ENCODE assay signal across 9 cellular contexts in genomic region chr2:200861617-200862016, GRCh38. TPM values are rescaled to one million over a fixed set of nuclear protein-coding genes. Genes with fewer than 3 reads are reported as not detected.
A peak's percentile ranks its signal among the peaks of the same experiment; 100 is the strongest.
DNase-seq lines count a peak whose midpoint lies in the region; ATAC-seq, FAIRE-seq and TF ChIP-seq lines count a peak whose summit lies in the region.
"Had no signal": no experiment of that assay in that cellular context is flagged by ENCODE, and none has a peak within 500 bp of the region (broad histone marks: within the 10 kb centered on the region; RNA-seq: fewer than 3 reads in every experiment).

No MANE protein-coding gene starts in this region.

- no peak overlapping the region for H2AK5ac ChIP-seq in IMR-90 (ENCODE audit: low read depth, low read length)

- no TSS peak for BruUV-seq in IMR-90 (replicated peaks; lab: Mats Ljungman, UMichigan)

- H3K56ac ChIP-seq in IMR-90 (ENCODE audit: extremely low read depth, insufficient read depth, low read length) = no peak overlapping the region

- H2BK20ac ChIP-seq in IMR-90 (ENCODE audit: low read depth, low read length) = no peak overlapping the region

- H3K4me3 ChIP-seq in A549 (peak overlapping the region; percentile 77; the same call in 2 of the 3 replicates), IMR-90 (ENCODE audit: insufficient read depth, low read depth, low read length) (peak overlapping the region; percentile 6; the same call in 1 of the 2 replicates), muscle layer of colon (ENCODE audit: low read depth in 1 of 2, low read length in 2 of 2) (peak overlapping the region; percentile 33 to 93)

- POLR2A ChIA-PET in A549 (lab: Yijun Ruan, JAX) = no interaction called here
- POLR2A ChIA-PET in IMR-90 (lab: Charles Lee; ENCODE audit: unreplicated experiment) = no interaction called here

- H3K27ac ChIP-seq in A549 = no peak overlapping the region
- no peak overlapping the region for H3K27ac ChIP-seq in IMR-90 (ENCODE audit: insufficient read depth, low read length)
- peak overlapping the region; percentile 77 for H3K27ac ChIP-seq in caudate nucleus (ENCODE audit: low read depth, low read length)
- H3K27ac ChIP-seq in muscle layer of colon (ENCODE audit: low read depth, low read length) = peak overlapping the region; percentile 3

- H3K18ac ChIP-seq in IMR-90 (ENCODE audit: low read depth, low read length) = no peak overlapping the region

- H2AK9ac ChIP-seq in IMR-90 (replicated peaks; ENCODE audit: low read depth, low read length, poor library complexity) = no peak overlapping the region

- H3K4me2 ChIP-seq in A549 = peak overlapping the region; percentile 90
- peak overlapping the region; percentile 76 for H3K4me2 ChIP-seq in IMR-90 (ENCODE audit: low read depth, low read length)

- TF ChIP-seq EP300 in A549 (IDR thresholded peaks at IDR 0.05) = no peak

- peak overlapping the region; percentile 11 for H2BK5ac ChIP-seq in IMR-90 (ENCODE audit: low read depth, low read length, poor library complexity, severe bottlenecking)

- H3K9ac ChIP-seq in IMR-90 (ENCODE audit: low read depth, low read length) (peak overlapping the region; percentile 36; the same call in 1 of the 2 replicates), muscle layer of colon (ENCODE audit: low read length) (peak overlapping the region; percentile 47)

- peaks cover 12 to 41% of the 10 kb centered on the region in 2 experiments for H3K79me1 ChIP-seq in IMR-90 (ENCODE audit: low read depth in 1 of 2, low read length in 2 of 2)

- no peak overlapping the region for H3K23ac ChIP-seq in IMR-90 (ENCODE audit: low read depth, low read length)

- no peak overlapping the region for H4K91ac ChIP-seq in IMR-90 (ENCODE audit: insufficient read depth, low read depth, low read length)

- ATAC-seq in A549 (no peak), IMR-90 (ENCODE audit: low read depth) (no peak), GM21381 (IDR thresholded peaks at IDR 0.05; ENCODE audit: unreplicated experiment) (no peak)

- H3K14ac ChIP-seq in IMR-90 (replicated peaks; ENCODE audit: low read depth, low read length) = no peak overlapping the region

- CTCF ChIA-PET in A549 (lab: Yijun Ruan, JAX) (interaction anchor here (1.0 kb wide), 1 partner anchor 148 kb away, joined by 3 read pairs; no protein-coding TSS in a partner anchor), IMR-90 (lab: Yijun Ruan, JAX) (interaction anchor here (0.9 kb wide), 1 partner anchor 40 kb away, joined by 3 read pairs; no protein-coding TSS in a partner anchor)

- WGBS in A549 (ENCODE audit: missing lambda C conversion rate) = 70% methylated on average over 4 of the region's 4 CpGs
- no CpG with 5 or more reads among the region's 4 CpGs for WGBS in IMR-90 (ENCODE audit: extremely low coverage in 2 of 2, insufficient read length in 1 of 2), 2 experiments

- no peak for TF ChIP-seq CTCF in A549 (IDR thresholded peaks at IDR 0.05)
- no peak for TF ChIP-seq CTCF in IMR-90 (conservative IDR thresholded peaks at IDR 0.05; ENCODE audit: low read depth, low read length)

- TF ChIP-seq POLR2A in A549 (IDR thresholded peaks at IDR 0.05; ENCODE audit: low read length) (no peak), IMR-90 (IDR thresholded peaks at IDR 0.05; ENCODE audit: low read depth, low read length) (no peak)

- H3K36me3 ChIP-seq in IMR-90 (ENCODE audit: control insufficient read depth, insufficient read depth, low read length) (peaks cover 26% of the 10 kb centered on the region), muscle layer of colon (ENCODE audit: insufficient read depth, low read length) (peaks cover 32% of the 10 kb centered on the region)

- H4K20me1 ChIP-seq in IMR-90 (ENCODE audit: insufficient read depth, low read length) = peaks cover 68% of the 10 kb centered on the region

- H3K9me3 ChIP-seq in A549 (no peaks in the 10 kb centered on the region), IMR-90 (ENCODE audit: control insufficient read depth, insufficient read depth, low read length) (no peaks in the 10 kb centered on the region), muscle layer of colon (ENCODE audit: low read length) (no peaks in the 10 kb centered on the region)

- no peak overlapping the region for H2AFZ ChIP-seq in IMR-90 (replicated peaks; ENCODE audit: low read length, poor library complexity)

- dilution Hi-C loops in IMR-90 (cut with HindIII; ENCODE audit: low sequenced_read_pairs, unreplicated experiment) = no loop called here

- no peak for DNase-seq in A549 (ENCODE audit: low read depth in 1 of 2, low spot score in 1 of 2)
- no peak for DNase-seq in IMR-90
- DNase-seq in caudate nucleus (lab: John Stamatoyannopoulos, UW) = no peak
- DNase-seq in NCI-H446 (lab: John Stamatoyannopoulos, UW) = no peak
- no peak for DNase-seq in effector CD8-positive, alpha-beta T cell (lab: John Stamatoyannopoulos, UW)
- DNase-seq in NCI-H446 treated with DMSO at 0.1 percent for 48 hours (lab: John Stamatoyannopoulos, UW) = no peak
- DNase-seq: NCI-H2029 treated with DMSO at 0.1 percent for 48 hours had no signal

- H3K27me3 ChIP-seq in IMR-90 (ENCODE audit: control insufficient read depth, insufficient read depth, low read length) = no peaks in the 10 kb centered on the region
- no peaks in the 10 kb centered on the region for H3K27me3 ChIP-seq in muscle layer of colon (ENCODE audit: control insufficient read depth in 1 of 2, insufficient read depth in 2 of 2, low read length in 2 of 2)

- FAIRE-seq in A549 (lab: Jason Lieb, UNC) = no peak

- in situ Hi-C loops in IMR-90 (cut with MboI; ENCODE audit: low sequenced_read_pairs) = no loop called here

- no peak overlapping the region for H4K8ac ChIP-seq in IMR-90 (ENCODE audit: low read depth in 2 of 2, low read length in 2 of 2)

- peaks cover 7% of the 10 kb centered on the region for H3K9me1 ChIP-seq in IMR-90 (ENCODE audit: insufficient read depth, low read length)

- TF ChIP-seq RAD21 in A549 (conservative IDR thresholded peaks at IDR 0.05 in 1 of 2, IDR thresholded peaks at IDR 0.05 in 1 of 2) = no peak
- no peak for TF ChIP-seq RAD21 in IMR-90 (IDR thresholded peaks at IDR 0.05; ENCODE audit: low read length)

- no peak overlapping the region for H4K5ac ChIP-seq in IMR-90 (ENCODE audit: low read depth, low read length)

- intact Hi-C loops in IMR-90 (cut with micrococcal nuclease) = loop anchor here (2.0 to 5.0 kb wide), 2 partner anchors 43 to 114 kb away; no protein-coding TSS in a partner anchor

- peaks cover 38% of the 10 kb centered on the region for H3K4me1 ChIP-seq in A549
- peaks cover 2% of the 10 kb centered on the region for H3K4me1 ChIP-seq in IMR-90 (ENCODE audit: control insufficient read depth, insufficient read depth, low read length)
- peaks cover 47% of the 10 kb centered on the region for H3K4me1 ChIP-seq in muscle layer of colon (ENCODE audit: insufficient read depth, low read length)

- no peak overlapping the region for H2BK120ac ChIP-seq in IMR-90 (ENCODE audit: low read depth, low read length)

- no peak overlapping the region for H2BK15ac ChIP-seq in IMR-90 (ENCODE audit: low read depth, low read length)

- no peak overlapping the region for H3K4ac ChIP-seq in IMR-90 (ENCODE audit: low read depth, low read length)

TF ChIP-seq in A549, 52 proteins besides CTCF, POLR2A, EP300 and RAD21 (continues in another document):
- no peak for TF ChIP-seq PHF8 (IDR thresholded peaks at IDR 0.05; ENCODE audit: borderline replicate concordance, low read depth)

TF ChIP-seq in IMR-90, 13 proteins besides CTCF, POLR2A, EP300 and RAD21:
- no peak for TF ChIP-seq MAZ (IDR thresholded peaks at IDR 0.05; ENCODE audit: borderline replicate concordance, low read depth, low read length)
- no peak for TF ChIP-seq CEBPB (IDR thresholded peaks at IDR 0.05; ENCODE audit: low read depth, low read length)
TF ChIP-seq in IMR-90: peak in this region for 0.

RNA-seq across cellular contexts. Expression of gene CLK1, which starts 2.8 kb away (rescaled TPM):
- polyA plus RNA-seq in A549 (2011; rRNA removed) (85.4 and 88.3 TPM in 2 replicates), A549 (2017; fragmentation: RNase III; extraction: RNeasy Plus Mini Kit Qiagen cat#74134 plus additional on column Dnase treatment) (35.5 to 39.8 TPM (median 36.5 TPM) in 3 replicates), IMR-90 (2012; rRNA removed) (28.2 and 35.5 TPM in 2 replicates)
- 14.6 and 15.5 TPM in 2 replicates for polyA plus RNA-seq in A549 (2012; cell fraction: cytosol; rRNA removed)
- 26.7 and 60.2 TPM in 2 replicates for polyA plus RNA-seq in A549 (2012; cell fraction: nucleus; rRNA removed)
- polyA minus RNA-seq in A549 (2011; rRNA and poly(A)+ RNA removed) = 30.6 and 39.8 TPM in 2 replicates
- total RNA-seq in IMR-90 (2012; rRNA removed) = 26.2 and 43.9 TPM in 2 replicates
- 2.6 and 6.0 TPM in 2 replicates for polyA plus RNA-seq in IMR-90 (2012; cell fraction: cytosol; rRNA removed)
- polyA plus RNA-seq in IMR-90 (2012; cell fraction: nucleus; rRNA removed; ENCODE audit: low replicate concordance) = 19.4 and 266 TPM in 2 replicates

RNA-seq across cellular contexts. Expression of gene PPIL3, which starts 27.3 kb away (rescaled TPM):
- polyA plus RNA-seq in A549 (2011; rRNA removed) (62.6 and 75.6 TPM in 2 replicates), A549 (2017; fragmentation: RNase III; extraction: RNeasy Plus Mini Kit Qiagen cat#74134 plus additional on column Dnase treatment) (27.5 to 30.3 TPM (median 29.0 TPM) in 3 replicates), IMR-90 (2012; rRNA removed) (37.3 and 47.9 TPM in 2 replicates)
- polyA plus RNA-seq in A549 (2012; cell fraction: cytosol; rRNA removed) = 18.4 and 23.3 TPM in 2 replicates
- 8.2 and 13.7 TPM in 2 replicates for polyA plus RNA-seq in A549 (2012; cell fraction: nucleus; rRNA removed)
- 10.4 and 11.4 TPM in 2 replicates for polyA minus RNA-seq in A549 (2011; rRNA and poly(A)+ RNA removed)
- 35.1 and 49.2 TPM in 2 replicates for total RNA-seq in IMR-90 (2012; rRNA removed)
- polyA plus RNA-seq in IMR-90 (2012; cell fraction: cytosol; rRNA removed) = 6.5 and 13.1 TPM in 2 replicates
- 12.0 and 79.9 TPM in 2 replicates for polyA plus RNA-seq in IMR-90 (2012; cell fraction: nucleus; rRNA removed; ENCODE audit: low replicate concordance)

RNA-seq across cellular contexts. Expression of gene NIF3L1, which starts 27.6 kb away (rescaled TPM):
- polyA plus RNA-seq in A549 (2011; rRNA removed) (103 and 127 TPM in 2 replicates), A549 (2017; fragmentation: RNase III; extraction: RNeasy Plus Mini Kit Qiagen cat#74134 plus additional on column Dnase treatment) (47.0 to 49.5 TPM (median 47.3 TPM) in 3 replicates), IMR-90 (2012; rRNA removed) (45.7 and 54.6 TPM in 2 replicates)
- 72.7 and 77.0 TPM in 2 replicates for polyA plus RNA-seq in A549 (2012; cell fraction: cytosol; rRNA removed)
- polyA plus RNA-seq in A549 (2012; cell fraction: nucleus; rRNA removed) = 53.4 and 93.1 TPM in 2 replicates
- 65.9 and 77.4 TPM in 2 replicates for polyA minus RNA-seq in A549 (2011; rRNA and poly(A)+ RNA removed)
- 31.1 and 43.0 TPM in 2 replicates for total RNA-seq in IMR-90 (2012; rRNA removed)
- 13.7 and 15.5 TPM in 2 replicates for polyA plus RNA-seq in IMR-90 (2012; cell fraction: cytosol; rRNA removed)
- 11.6 and 39.8 TPM in 2 replicates for polyA plus RNA-seq in IMR-90 (2012; cell fraction: nucleus; rRNA removed; ENCODE audit: low replicate concordance)

RNA-seq across cellular contexts. Expression of gene BZW1, which starts 49.9 kb away (rescaled TPM):
- polyA plus RNA-seq in A549 (2011; rRNA removed) = 439 and 494 TPM in 2 replicates
- 110 and 135 TPM in 2 replicates for polyA plus RNA-seq in A549 (2012; cell fraction: cytosol; rRNA removed)
- polyA plus RNA-seq in A549 (2012; cell fraction: nucleus; rRNA removed) = 52.0 and 65.2 TPM in 2 replicates
- polyA plus RNA-seq in A549 (2017; fragmentation: RNase III; extraction: RNeasy Plus Mini Kit Qiagen cat#74134 plus additional on column Dnase treatment) = 401 to 422 TPM (median 419 TPM) in 3 replicates
- 440 and 450 TPM in 2 replicates for polyA minus RNA-seq in A549 (2011; rRNA and poly(A)+ RNA removed)
- 268 and 323 TPM in 2 replicates for total RNA-seq in IMR-90 (2012; rRNA removed)
- polyA plus RNA-seq in IMR-90 (2012; rRNA removed) = 187 and 204 TPM in 2 replicates
- 31.6 and 185 TPM in 2 replicates for polyA plus RNA-seq in IMR-90 (2012; cell fraction: cytosol; rRNA removed)
- 11.5 and 146 TPM in 2 replicates for polyA plus RNA-seq in IMR-90 (2012; cell fraction: nucleus; rRNA removed; ENCODE audit: low replicate concordance)

Comparison
In these comparisons a context has a peak if more than half of its experiments do, and no peak if none do; other contexts are left out.
1. H3K27ac ChIP-seq: peak in caudate nucleus (single experiment) and muscle layer of colon (single experiment); none in A549 (0 of 2) and IMR-90 (single experiment).
2. H3K4me3 ChIP-seq: peak in every context shown above with its lines; median percentile 77 in A549; 63 in muscle layer of colon; 6 in IMR-90.